In genomic region chr17:17793378-17794214, GRCh38 we compare ENCODE assay signal across 11 cellular contexts. TPM values are rescaled to one million over a fixed set of nuclear protein-coding genes. Genes with fewer than 3 reads are reported as not detected.
DNase-seq lines count a peak whose midpoint lies in the region; ATAC-seq and TF ChIP-seq lines count a peak whose summit lies in the region.
"Had no signal": no experiment of that assay in that cellular context is flagged by ENCODE, and none has a peak within 500 bp of the region (broad histone marks: within the 10 kb centered on the region; RNA-seq: fewer than 3 reads in every experiment).

No MANE protein-coding gene starts in this region.

- H3K36me3 Mint-ChIP-seq in activated CD8-positive, alpha-beta memory T cell treated with anti-CD3 and anti-CD28 coated beads, Interleukin-2, amount 10 ng/mL, durations not matched to agents 7 days and 5 days: peaks cover 2% of the 10 kb centered on the region
- peaks cover 5% of the 10 kb centered on the region for H3K36me3 Mint-ChIP-seq in activated naive CD8-positive, alpha-beta T cell treated with anti-CD3 and anti-CD28 coated beads, Interleukin-2, amount 10 ng/mL, durations not matched to agents 7 days and 5 days
- peaks cover 29% of the 10 kb centered on the region for H3K36me3 Mint-ChIP-seq in MCF 10A (ENCODE audit: insufficient read depth, unreplicated experiment)

- intact Hi-C loops in right cardiac atrium (cut with DNase I): loop anchor here in 1 of 4 donors (10.0 kb wide), 1 partner anchor 59 kb away; no protein-coding TSS in a partner anchor
- intact Hi-C loops in MCF 10A (cut with micrococcal nuclease): no loop called here

- H3K27ac ChIP-seq in right cardiac atrium (ENCODE audit: low read length): peak overlapping the region; percentile 13

- no peaks in the 10 kb centered on the region for H3K9me3 Mint-ChIP-seq in activated CD8-positive, alpha-beta memory T cell treated with anti-CD3 and anti-CD28 coated beads, Interleukin-2, amount 10 ng/mL, durations not matched to agents 7 days and 5 days (ENCODE audit: low read depth)
- H3K9me3 Mint-ChIP-seq in activated naive CD8-positive, alpha-beta T cell treated with anti-CD3 and anti-CD28 coated beads, Interleukin-2, amount 10 ng/mL, durations not matched to agents 7 days and 5 days: no peaks in the 10 kb centered on the region
- H3K9me3 Mint-ChIP-seq in MCF 10A (ENCODE audit: unreplicated experiment): no peaks in the 10 kb centered on the region

- H3K36me3 ChIP-seq in skeletal muscle satellite cell (ENCODE audit: insufficient read depth, low read length): peaks cover 45% of the 10 kb centered on the region

- WGBS in right cardiac atrium: 81% methylated on average over 30 of the region's 30 CpGs

- POLR2A ChIA-PET in activated naive CD8-positive, alpha-beta T cell treated with anti-CD3 and anti-CD28 coated beads, Interleukin-2, amount 10 ng/mL, durations not matched to agents 7 days and 5 days (lab: Charles Lee): interaction anchor here (0.6 to 2.5 kb wide), 9 partner anchors 8 to 111 kb away, joined by 3 to 9 read pairs (median 4); no protein-coding TSS in a partner anchor
- POLR2A ChIA-PET in MCF 10A (lab: Yijun Ruan, JAX): no interaction called here

- TF ChIP-seq CTCF in MCF 10A (IDR thresholded peaks at IDR 0.05; ENCODE audit: unreplicated experiment): no peak

- H3K4me2 ChIP-seq in skeletal muscle satellite cell (ENCODE audit: low read length): peak overlapping the region; percentile 35

- no peak overlapping the region for H3K4me3 Mint-ChIP-seq in activated CD8-positive, alpha-beta memory T cell treated with anti-CD3 and anti-CD28 coated beads, Interleukin-2, amount 10 ng/mL, durations not matched to agents 7 days and 5 days
- H3K4me3 Mint-ChIP-seq in activated naive CD8-positive, alpha-beta T cell treated with anti-CD3 and anti-CD28 coated beads, Interleukin-2, amount 10 ng/mL, durations not matched to agents 7 days and 5 days: peak overlapping the region; percentile 42
- H3K4me3 Mint-ChIP-seq in MCF 10A (ENCODE audit: unreplicated experiment): no peak overlapping the region

- no peak for DNase-seq in activated CD8-positive, alpha-beta memory T cell treated with anti-CD3 and anti-CD28 coated beads, Interleukin-2, amount 10 ng/mL, durations not matched to agents 7 days and 5 days
- DNase-seq in activated CD8-positive, alpha-beta memory T cell treated with anti-CD3 and anti-CD28 coated beads, Interleukin-2, amount 50 U/mL, for 4 hours: no peak
- DNase-seq in activated naive CD8-positive, alpha-beta T cell treated with anti-CD3 and anti-CD28 coated beads, Interleukin-2, amount 10 ng/mL, durations not matched to agents 7 days and 5 days: no peak
- peak in 2 of 3 donors; percentile 72 to 83 for DNase-seq in right cardiac atrium
- DNase-seq in MCF 10A (ENCODE audit: unreplicated experiment): no peak
- DNase-seq in SIG-M5 treated with dmso at 0.1 percent for 504 hours (lab: John Stamatoyannopoulos, UW; ENCODE audit: unreplicated experiment): no peak
- no peak for DNase-seq in germinal center (ENCODE audit: low spot score)
- DNase-seq: ACHN, NCI-H510A treated with DMSO at 0.1 percent for 48 hours had no signal

- no peak for ATAC-seq in activated CD8-positive, alpha-beta memory T cell treated with anti-CD3 and anti-CD28 coated beads, Interleukin-2, amount 10 ng/mL, durations not matched to agents 7 days and 5 days
- ATAC-seq in activated naive CD8-positive, alpha-beta T cell treated with anti-CD3 and anti-CD28 coated beads, Interleukin-2, amount 10 ng/mL, durations not matched to agents 7 days and 5 days (ENCODE audit: low read depth): no peak
- ATAC-seq in right cardiac atrium: peak in 1 of 2 donors; percentile 17

- H3K27ac Mint-ChIP-seq in activated CD8-positive, alpha-beta memory T cell treated with anti-CD3 and anti-CD28 coated beads, Interleukin-2, amount 10 ng/mL, durations not matched to agents 7 days and 5 days: peak overlapping the region; percentile 59
- H3K27ac Mint-ChIP-seq in activated naive CD8-positive, alpha-beta T cell treated with anti-CD3 and anti-CD28 coated beads, Interleukin-2, amount 10 ng/mL, durations not matched to agents 7 days and 5 days: peak overlapping the region; percentile 85
- no peak overlapping the region for H3K27ac Mint-ChIP-seq in MCF 10A (ENCODE audit: low read depth, unreplicated experiment)

- CTCF ChIA-PET in activated CD8-positive, alpha-beta memory T cell treated with anti-CD3 and anti-CD28 coated beads, Interleukin-2, amount 10 ng/mL, durations not matched to agents 7 days and 5 days (lab: Charles Lee): interaction anchor here (1.0 to 1.7 kb wide), 3 partner anchors 9 to 65 kb away, joined by 4 to 6 read pairs (median 5); no protein-coding TSS in a partner anchor
- CTCF ChIA-PET in MCF 10A (lab: Yijun Ruan, JAX): no interaction called here

- H3K9me3 ChIP-seq in right cardiac atrium (ENCODE audit: control insufficient read depth, low read length) (no peaks in the 10 kb centered on the region), skeletal muscle satellite cell (replicated peaks; ENCODE audit: low read length) (no peaks in the 10 kb centered on the region)
- H3K9me3 ChIP-seq: pancreas had no signal

- no peaks in the 10 kb centered on the region for H3K27me3 ChIP-seq in right cardiac atrium (ENCODE audit: control insufficient read depth, insufficient read depth)
- no peaks in the 10 kb centered on the region for H3K27me3 ChIP-seq in skeletal muscle satellite cell (ENCODE audit: control insufficient read depth, insufficient read depth, low read length)
- H3K27me3 ChIP-seq: pancreas had no signal

- no peaks in the 10 kb centered on the region for H3K27me3 Mint-ChIP-seq in activated CD8-positive, alpha-beta memory T cell treated with anti-CD3 and anti-CD28 coated beads, Interleukin-2, amount 10 ng/mL, durations not matched to agents 7 days and 5 days
- no peaks in the 10 kb centered on the region for H3K27me3 Mint-ChIP-seq in activated naive CD8-positive, alpha-beta T cell treated with anti-CD3 and anti-CD28 coated beads, Interleukin-2, amount 10 ng/mL, durations not matched to agents 7 days and 5 days
- H3K27me3 Mint-ChIP-seq in MCF 10A (ENCODE audit: insufficient read depth, unreplicated experiment): no peaks in the 10 kb centered on the region

- no peak overlapping the region for H3K9ac ChIP-seq in skeletal muscle satellite cell (ENCODE audit: low read depth, low read length)

- H3K4me1 Mint-ChIP-seq in activated CD8-positive, alpha-beta memory T cell treated with anti-CD3 and anti-CD28 coated beads, Interleukin-2, amount 10 ng/mL, durations not matched to agents 7 days and 5 days: peaks cover 21% of the 10 kb centered on the region
- H3K4me1 Mint-ChIP-seq in activated naive CD8-positive, alpha-beta T cell treated with anti-CD3 and anti-CD28 coated beads, Interleukin-2, amount 10 ng/mL, durations not matched to agents 7 days and 5 days: peaks cover 24% of the 10 kb centered on the region
- H3K4me1 Mint-ChIP-seq in MCF 10A (ENCODE audit: insufficient read depth, unreplicated experiment): no peaks in the 10 kb centered on the region

- H3K4me1 ChIP-seq in right cardiac atrium (ENCODE audit: control insufficient read depth, insufficient read depth, low read length) (peaks cover 16% of the 10 kb centered on the region), skeletal muscle satellite cell (ENCODE audit: control insufficient read depth, insufficient read depth, low read length) (peaks cover 11% of the 10 kb centered on the region)
- H3K4me1 ChIP-seq: pancreas had no signal

- H3K4me3 ChIP-seq in right cardiac atrium (ENCODE audit: low read length): no peak overlapping the region
- H3K4me3 ChIP-seq in skeletal muscle satellite cell (ENCODE audit: low read length): no peak overlapping the region
- H3K4me3 ChIP-seq: pancreas had no signal

- BruUV-seq in MCF 10A (replicated peaks; lab: Mats Ljungman, UMichigan): no TSS peak

RNA-seq across cellular contexts. Expression of gene SREBF1, which starts 43.2 kb away (rescaled TPM):
- total RNA-seq in activated CD8-positive, alpha-beta memory T cell treated with anti-CD3 and anti-CD28 coated beads, Interleukin-2, amount 10 ng/mL, durations not matched to agents 7 days and 5 days: 100 to 1,000 TPM in 1 of 2 experiments, 10 to 100 TPM in 1; 90.6 to 184 TPM
- total RNA-seq in activated naive CD8-positive, alpha-beta T cell treated with anti-CD3 and anti-CD28 coated beads, Interleukin-2, amount 10 ng/mL, durations not matched to agents 7 days and 5 days: 100 to 1,000 TPM; 218 to 229 TPM
- total RNA-seq in right cardiac atrium (10 to 100 TPM; 28.7 to 41.6 (median 36.2) TPM), MCF 10A (2022) (87.1 and 91.7 TPM in 2 replicates)
- 45.7 TPM for polyA plus RNA-seq in right cardiac atrium
- 76.9 and 114 TPM in 2 replicates for total RNA-seq in skeletal muscle satellite cell (2012; rRNA removed)

Comparison
In these comparisons a context has a peak if more than half of its experiments do, and no peak if none do; other contexts are left out.
1. DNase-seq: peak in right cardiac atrium (2 of 3); none in activated CD8-positive, alpha-beta memory T cell treated with anti-CD3 and anti-CD28 coated beads, Interleukin-2, amount 10 ng/mL, durations not matched to agents 7 days and 5 days (single experiment), activated CD8-positive, alpha-beta memory T cell treated with anti-CD3 and anti-CD28 coated beads, Interleukin-2, amount 50 U/mL, for 4 hours (single experiment), activated naive CD8-positive, alpha-beta T cell treated with anti-CD3 and anti-CD28 coated beads, Interleukin-2, amount 10 ng/mL, durations not matched to agents 7 days and 5 days (single experiment), MCF 10A (single experiment), SIG-M5 treated with dmso at 0.1 percent for 504 hours (single experiment) and germinal center (single experiment).